Comparison of ENCODE assay signal across 20 cellular contexts in genomic region chr4:183532823-183533222, GRCh38. TPM values are rescaled to one million over a fixed set of nuclear protein-coding genes. Genes with fewer than 3 reads are reported as not detected.
DNase-seq lines count a peak whose midpoint lies in the region; ATAC-seq and TF ChIP-seq lines count a peak whose summit lies in the region.
"Had no signal": no experiment of that assay in that cellular context is flagged by ENCODE, and none has a peak within 500 bp of the region (broad histone marks: within the 10 kb centered on the region; RNA-seq: fewer than 3 reads in every experiment).

No MANE protein-coding gene starts in this region.

- DNase-seq in A172 (ENCODE audit: low spot score) (peak; percentile 69), HK-2 (ENCODE audit: unreplicated experiment) (peak; percentile 43), astrocyte of the cerebellum (ENCODE audit: low read depth) (peak; percentile 45), glomerular visceral epithelial cell (ENCODE audit: extremely low spot score) (peak; percentile 89), GM10266 (ENCODE audit: extremely low spot score) (no peak)
- no peak for DNase-seq in natural killer cell treated with Interleukin-12 subunit alpha and Interleukin-12 subunit beta and Interleukin-15 and Interleukin-18, amount 100 ng/mL, for 72 hours (ENCODE audit: low spot score)
- DNase-seq: 8988T; activated CD4-positive, alpha-beta T cell treated with anti-CD3 and anti-CD28 coated beads, Interleukin-2, amount 50 U/mL, for 1 hour; activated naive CD4-positive, alpha-beta T cell treated with anti-CD3 and anti-CD28 coated beads for 36 hours; activated T-cell treated with anti-CD3 and anti-CD28 coated beads for 4 hours; CD4-positive, alpha-beta T cell; effector CD4-positive, alpha-beta T cell; foreskin keratinocyte; GM23248; naive thymus-derived CD4-positive, alpha-beta T cell; NCI-H2029 treated with DMSO at 0.1 percent for 48 hours; NCI-H526 had no signal

- no peaks in the 10 kb centered on the region for H3K9me3 Mint-ChIP-seq in natural killer cell treated with Interleukin-12 subunit alpha and Interleukin-12 subunit beta and Interleukin-15 and Interleukin-18, amount 100 ng/mL, for 72 hours
- H3K9me3 Mint-ChIP-seq: activated naive CD4-positive, alpha-beta T cell treated with anti-CD3 and anti-CD28 coated beads for 36 hours; CD4-positive, alpha-beta T cell; stimulated activated naive CD8-positive, alpha-beta T cell treated with anti-CD3 and anti-CD28 coated beads, Interleukin-15, Interleukin-2, amounts not matched to agents 100 ng/mL and 50 ng/mL, for 24 hours had no signal

- H3K27me3 Mint-ChIP-seq in natural killer cell treated with Interleukin-12 subunit alpha and Interleukin-12 subunit beta and Interleukin-15 and Interleukin-18, amount 100 ng/mL, for 72 hours, result peaks cover 9 to 12% of the 10 kb centered on the region in 2 donors

- ATAC-seq in HG03139 (IDR thresholded peaks at IDR 0.05; ENCODE audit: unreplicated experiment) (no peak), HG02852 (IDR thresholded peaks at IDR 0.05; ENCODE audit: unreplicated experiment) (no peak)
- ATAC-seq in natural killer cell treated with Interleukin-12 subunit alpha and Interleukin-12 subunit beta and Interleukin-15 and Interleukin-18, amount 100 ng/mL, for 72 hours, result no peak
- ATAC-seq: foreskin keratinocyte; naive thymus-derived CD4-positive, alpha-beta T cell had no signal

- H3K4me3 Mint-ChIP-seq in natural killer cell treated with Interleukin-12 subunit alpha and Interleukin-12 subunit beta and Interleukin-15 and Interleukin-18, amount 100 ng/mL, for 72 hours, result no peak overlapping the region
- H3K4me3 Mint-ChIP-seq: activated naive CD4-positive, alpha-beta T cell treated with anti-CD3 and anti-CD28 coated beads for 36 hours; CD4-positive, alpha-beta T cell; naive thymus-derived CD4-positive, alpha-beta T cell; stimulated activated naive CD8-positive, alpha-beta T cell treated with anti-CD3 and anti-CD28 coated beads, Interleukin-15, Interleukin-2, amounts not matched to agents 100 ng/mL and 50 ng/mL, for 24 hours had no signal

- in situ Hi-C loops in astrocyte of the cerebellum (cut with HindIII; ENCODE audit: low sequenced_read_pairs), result no loop called here

- no peak overlapping the region for H3K27ac Mint-ChIP-seq in natural killer cell treated with Interleukin-12 subunit alpha and Interleukin-12 subunit beta and Interleukin-15 and Interleukin-18, amount 100 ng/mL, for 72 hours
- H3K27ac Mint-ChIP-seq: activated naive CD4-positive, alpha-beta T cell treated with anti-CD3 and anti-CD28 coated beads for 36 hours; CD4-positive, alpha-beta T cell; naive thymus-derived CD4-positive, alpha-beta T cell; stimulated activated naive CD8-positive, alpha-beta T cell treated with anti-CD3 and anti-CD28 coated beads, Interleukin-15, Interleukin-2, amounts not matched to agents 100 ng/mL and 50 ng/mL, for 24 hours had no signal

- TF ChIP-seq CTCF in astrocyte of the cerebellum (IDR thresholded peaks at IDR 0.05; ENCODE audit: low read depth, low read length, missing control alignments), result no peak
- TF ChIP-seq CTCF in GM10266 (IDR thresholded peaks at IDR 0.05; ENCODE audit: control insufficient read depth, insufficient read depth, low read depth, missing control alignments), result no peak

- H3K4me3 ChIP-seq in astrocyte of the cerebellum (ENCODE audit: low read depth, low read length), result no peak overlapping the region
- H3K4me3 ChIP-seq: GM23248 had no signal

- H3K4me1 Mint-ChIP-seq in natural killer cell treated with Interleukin-12 subunit alpha and Interleukin-12 subunit beta and Interleukin-15 and Interleukin-18, amount 100 ng/mL, for 72 hours (ENCODE audit: low read depth in 2 of 2), result no peaks in the 10 kb centered on the region
- H3K4me1 Mint-ChIP-seq: naive thymus-derived CD4-positive, alpha-beta T cell had no signal

- H3K36me3 Mint-ChIP-seq in natural killer cell treated with Interleukin-12 subunit alpha and Interleukin-12 subunit beta and Interleukin-15 and Interleukin-18, amount 100 ng/mL, for 72 hours, result no peaks in the 10 kb centered on the region

RNA-seq across cellular contexts. Expression of gene ING2, which starts 28.0 kb away (rescaled TPM):
- total RNA-seq in A172 (2014; rRNA removed; shearing (Covaris generic)), result 16.0 and 16.8 TPM in 2 replicates
- 1 to 10 TPM; 6.3 to 7.7 TPM for total RNA-seq in natural killer cell treated with Interleukin-12 subunit alpha and Interleukin-12 subunit beta and Interleukin-15 and Interleukin-18, amount 100 ng/mL, for 72 hours

Comparison
In these comparisons a context has a peak if more than half of its experiments do, and no peak if none do; other contexts are left out.
1. DNase-seq: peak in A172 (single experiment), HK-2 (single experiment), astrocyte of the cerebellum (single experiment) and glomerular visceral epithelial cell (single experiment); none in GM10266 (single experiment) and natural killer cell treated with Interleukin-12 subunit alpha and Interleukin-12 subunit beta and Interleukin-15 and Interleukin-18, amount 100 ng/mL, for 72 hours (single experiment).